In the genomic region with DNA sequence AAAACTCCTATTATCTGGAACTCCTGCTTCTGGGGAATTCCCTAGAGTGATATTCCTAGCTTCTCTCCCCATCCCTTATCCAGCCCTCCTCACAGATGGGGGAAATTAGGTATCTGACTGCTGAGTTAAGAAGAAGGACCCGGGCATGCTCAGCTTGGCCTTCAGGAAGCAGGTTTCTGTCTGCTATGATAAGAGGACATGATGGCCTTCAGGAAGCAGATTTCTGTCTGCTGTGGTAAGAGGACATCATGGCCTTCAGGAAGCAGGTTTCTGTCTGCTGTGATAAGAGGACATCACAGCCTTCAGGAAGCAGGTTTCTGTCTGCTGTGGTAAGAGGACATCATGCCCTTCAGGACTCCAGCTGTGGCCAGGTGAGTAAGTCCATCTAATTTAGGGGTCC, we compare ENCODE assay signal across 17 cellular contexts.
"Had no signal": no experiment of that assay in that cellular context is flagged by ENCODE, and none has a peak within 500 bp of the region (broad histone marks: within the 10 kb centered on the region; RNA-seq: fewer than 3 reads in every experiment).

No MANE protein-coding gene starts in this region.

- H3K27me3 ChIP-seq: body of pancreas, colonic mucosa had no signal

- H3K27ac Mint-ChIP-seq: activated CD8-positive, alpha-beta T cell treated with anti-CD3 and anti-CD28 coated beads, Interleukin-2, amount 10 ng/mL, durations not matched to agents 7 days and 5 days; activated naive CD8-positive, alpha-beta T cell; T-cell; WTC11 had no signal

- H3K4me1 ChIP-seq: body of pancreas, colonic mucosa, parathyroid adenoma had no signal

- H3K4me1 Mint-ChIP-seq: T-cell had no signal

- H3K4me3 ChIP-seq: body of pancreas, colonic mucosa had no signal

- H3K27me3 Mint-ChIP-seq: activated naive CD8-positive, alpha-beta T cell; naive B cell; T-cell had no signal

- H3K36me3 ChIP-seq: colonic mucosa had no signal

- H3K4me3 Mint-ChIP-seq: activated CD8-positive, alpha-beta T cell treated with anti-CD3 and anti-CD28 coated beads, Interleukin-2, amount 10 ng/mL, durations not matched to agents 7 days and 5 days; activated naive CD8-positive, alpha-beta T cell; activated T-cell treated with anti-CD3 and anti-CD28 coated beads, Interleukin-2, amount 50 U/mL, for 72 hours; T-cell; WTC11 had no signal

- ATAC-seq: activated CD8-positive, alpha-beta T cell treated with anti-CD3 and anti-CD28 coated beads, Interleukin-2, amount 10 ng/mL, durations not matched to agents 7 days and 5 days; activated T-cell treated with anti-CD3 and anti-CD28 coated beads, Interleukin-2, amount 50 U/mL, for 72 hours; body of pancreas; T-cell; WTC11 had no signal

- H3K27ac ChIP-seq: body of pancreas, colonic mucosa, parathyroid adenoma had no signal

- H3K9me3 ChIP-seq: body of pancreas, colonic mucosa had no signal

- DNase-seq: activated CD4-positive, alpha-beta T cell treated with anti-CD3 and anti-CD28 coated beads for 48 hours; activated CD8-positive, alpha-beta memory T cell treated with anti-CD3 and anti-CD28 coated beads, Interleukin-2, amount 50 U/mL, for 4 hours; activated CD8-positive, alpha-beta T cell treated with anti-CD3 and anti-CD28 coated beads, Interleukin-2, amount 10 ng/mL, durations not matched to agents 7 days and 5 days; activated gamma-delta T cell treated with Interleukin-2 at 50 U/mL for 16 hours; activated T-cell treated with anti-CD3 and anti-CD28 coated beads, Interleukin-2, amount 50 U/mL, for 72 hours; amniotic stem cell; body of pancreas; caudate nucleus; colonic mucosa; mammary epithelial cell; naive B cell; stimulated activated CD4-positive, alpha-beta T cell treated with anti-CD3 and anti-CD28 coated beads, Interleukin-1b, Interleukin-23, amount 100 ng/mL, for 48 hours; T-cell; T1000 had no signal
